Comparison of ENCODE assay signal across 15 cellular contexts in the genomic region with DNA sequence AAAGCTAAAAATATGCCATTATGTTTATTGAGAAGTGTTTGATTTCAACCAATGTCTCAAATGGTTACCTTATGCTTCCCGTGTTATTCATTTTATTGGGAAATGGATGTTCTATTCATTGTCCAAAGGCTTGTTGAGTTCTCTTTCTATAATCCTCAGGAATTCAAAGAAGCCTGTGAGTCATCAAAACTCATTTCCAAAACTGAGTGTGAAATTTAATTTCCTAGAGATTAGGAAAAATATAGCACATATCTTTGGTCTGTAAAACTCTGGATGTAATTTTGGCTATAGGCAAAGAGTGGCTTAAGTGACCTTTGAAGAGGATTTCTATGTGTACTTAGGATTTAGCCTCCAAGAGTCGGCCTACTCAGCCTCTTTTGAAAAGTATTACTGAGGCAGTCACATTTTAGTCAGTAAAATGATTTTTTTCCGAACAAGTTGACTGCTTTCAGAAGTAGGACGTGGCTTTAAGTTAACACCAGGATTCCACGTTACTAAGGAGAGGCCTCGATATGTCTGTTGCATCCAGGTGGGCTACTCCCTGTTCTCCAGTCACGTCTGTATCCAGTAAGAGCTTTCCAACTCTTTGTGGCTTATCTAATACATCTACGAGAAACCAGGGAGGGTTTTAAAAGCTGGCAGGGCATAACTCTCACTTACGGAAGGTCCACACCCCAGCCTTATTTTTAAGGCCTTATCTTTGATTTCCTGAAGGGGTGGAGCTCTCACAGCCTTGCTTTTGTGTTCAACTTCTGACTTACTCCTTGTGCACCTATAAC.
DNase-seq lines count a peak whose midpoint lies in the region; ATAC-seq and TF ChIP-seq lines count a peak whose summit lies in the region.
"Had no signal": no experiment of that assay in that cellular context is flagged by ENCODE, and none has a peak within 500 bp of the region (broad histone marks: within the 10 kb centered on the region; RNA-seq: fewer than 3 reads in every experiment).

No MANE protein-coding gene starts in this region.

- H2AFZ ChIP-seq in smooth muscle cell (ENCODE audit: low read depth), result no peak overlapping the region

- 40 to 61% methylated on average over 9 of the region's 9 CpGs for WGBS in heart right ventricle, 2 donors
- WGBS in smooth muscle cell (ENCODE audit: low lambda C conversion rate), result 57% methylated on average over 9 of the region's 9 CpGs

- H3K36me3 ChIP-seq in ascending aorta (no peaks in the 10 kb centered on the region), heart right ventricle (no peaks in the 10 kb centered on the region), smooth muscle cell (ENCODE audit: low read depth) (no peaks in the 10 kb centered on the region)
- H3K36me3 ChIP-seq: spleen, vagina had no signal

- H3K79me2 ChIP-seq in smooth muscle cell (ENCODE audit: low read depth), result no peaks in the 10 kb centered on the region

- H3K27ac ChIP-seq in ascending aorta, result peak overlapping the region; percentile 65 to 67
- H3K27ac ChIP-seq in heart right ventricle, result peak overlapping the region; percentile 45 to 75 (median 67)
- peak overlapping the region; percentile 39 for H3K27ac ChIP-seq in smooth muscle cell (ENCODE audit: low read depth)
- H3K27ac ChIP-seq: vagina had no signal

- H3K4me3 ChIP-seq in ascending aorta, result no peak overlapping the region
- no peak overlapping the region for H3K4me3 ChIP-seq in heart right ventricle
- H3K4me3 ChIP-seq in smooth muscle cell, result no peak overlapping the region
- H3K4me3 ChIP-seq: spleen, vagina had no signal

- H3K9me3 ChIP-seq in ascending aorta, result no peaks in the 10 kb centered on the region
- H3K9me3 ChIP-seq in heart right ventricle, result no peaks in the 10 kb centered on the region
- no peaks in the 10 kb centered on the region for H3K9me3 ChIP-seq in smooth muscle cell (replicated peaks; ENCODE audit: low read depth)
- H3K9me3 ChIP-seq: spleen, vagina had no signal

- intact Hi-C loops in ascending aorta (cut with DNase I) (no loop called here), heart right ventricle (cut with DNase I) (no loop called here)

- H3K27me3 ChIP-seq in ascending aorta (no peaks in the 10 kb centered on the region), heart right ventricle (no peaks in the 10 kb centered on the region), smooth muscle cell (ENCODE audit: low read depth) (no peaks in the 10 kb centered on the region)
- H3K27me3 ChIP-seq: spleen, vagina had no signal

- DNase-seq in GM03348 (ENCODE audit: low spot score) (peak; percentile 53), ascending aorta (ENCODE audit: low spot score in 2 of 2) (no peak), heart right ventricle (no peak), smooth muscle cell (lab: John Stamatoyannopoulos, UW; ENCODE audit: unreplicated experiment) (no peak), NCI-H1105 (lab: John Stamatoyannopoulos, UW) (no peak), NOMO-1 (lab: John Stamatoyannopoulos, UW; ENCODE audit: unreplicated experiment in 2 of 2) (no peak), activated T-cell treated with anti-CD3 and anti-CD28 coated beads for 4 hours (no peak)
- no peak for DNase-seq in stimulated activated naive CD4-positive, alpha-beta T cell treated with Interleukin-2 at 50 U/mL for 16 hours (lab: John Stamatoyannopoulos, UW)
- DNase-seq: activated B cell treated with CpG ODN at 0.5 μM for 24 hours; activated naive CD8-positive, alpha-beta T cell treated with anti-CD3 and anti-CD28 coated beads, Interleukin-2, amount 50 U/mL, for 24 hours; DMS53; NCI-H2081; NCI-H82; spleen had no signal

- H3K9ac ChIP-seq in smooth muscle cell (ENCODE audit: low read depth), result no peak overlapping the region

- H3K4me2 ChIP-seq in smooth muscle cell, result peak overlapping the region; percentile 50

- peak in 7 of 8 donors; percentile 36 to 66 (median 53) for ATAC-seq in heart right ventricle
- ATAC-seq: activated naive CD8-positive, alpha-beta T cell treated with anti-CD3 and anti-CD28 coated beads, Interleukin-2, amount 50 U/mL, for 24 hours had no signal

- H3F3A ChIP-seq in smooth muscle cell (ENCODE audit: low read depth), result no peaks in the 10 kb centered on the region

- H3K4me1 ChIP-seq in ascending aorta (peaks cover 0 to 18% of the 10 kb centered on the region in 2 donors), heart right ventricle (peaks cover 6 to 69% (median 50%) of the 10 kb centered on the region in 9 donors), smooth muscle cell (ENCODE audit: low read depth) (no peaks in the 10 kb centered on the region)

- no peaks in the 10 kb centered on the region for H4K20me1 ChIP-seq in smooth muscle cell (ENCODE audit: low read depth)

- TF ChIP-seq CTCF in ascending aorta (IDR thresholded peaks at IDR 0.05) (no peak), heart right ventricle (IDR thresholded peaks at IDR 0.05) (no peak), smooth muscle cell (IDR thresholded peaks at IDR 0.05; ENCODE audit: borderline replicate concordance, insufficient read depth, poor library complexity, severe bottlenecking) (no peak)
